15 cellular contexts compared by ENCODE assay signal in genomic region chr6:11069760-11070159, GRCh38. TPM values are rescaled to one million over a fixed set of nuclear protein-coding genes. Genes with fewer than 3 reads are reported as not detected.
"Had no signal": no experiment of that assay in that cellular context is flagged by ENCODE, and none has a peak within 500 bp of the region (broad histone marks: within the 10 kb centered on the region; RNA-seq: fewer than 3 reads in every experiment).

No MANE protein-coding gene starts in this region.

- DNase-seq: activated CD4-positive, alpha-beta T cell treated with anti-CD3 and anti-CD28 coated beads, Interleukin-2, amount 50 U/mL, for 48 hours; activated naive CD4-positive, alpha-beta T cell treated with anti-CD3 and anti-CD28 coated beads for 36 hours; activated naive CD8-positive, alpha-beta T cell treated with anti-CD3 and anti-CD28 coated beads, Interleukin-2, amount 50 U/mL, for 24 hours; aorta; cerebellar nuclear complex; effector memory CD4-positive, alpha-beta T cell; naive thymus-derived CD8-positive, alpha-beta T cell; stimulated activated CD4-positive, alpha-beta T cell treated with anti-CD3 and anti-CD28 coated beads, Interleukin-2, amount 100 ng/mL, for 48 hours; T-helper 9 cell; WERI-Rb-1 had no signal

- H3K36me3 ChIP-seq: neutrophil, WERI-Rb-1 had no signal

- H3K9me3 ChIP-seq: neutrophil had no signal

- H3K27ac ChIP-seq: epithelial cell of prostate, neutrophil, WERI-Rb-1 had no signal

- ATAC-seq: activated naive CD8-positive, alpha-beta T cell treated with anti-CD3 and anti-CD28 coated beads, Interleukin-2, amount 50 U/mL, for 24 hours; activated T-helper 17 cell treated with anti-CD3 and anti-CD28 coated beads, Interleukin-2, amount 50 U/mL, for 72 hours; naive thymus-derived CD8-positive, alpha-beta T cell; stimulated activated memory B cell treated with anti-CD40 and anti-IgM and Interleukin-4, amounts not matched to agents 10 μg/mL and 1 μg/mL and 100 μg/mL, for 72 hours had no signal

RNA-seq across cellular contexts. Expression of gene ELOVL2, which starts 25.7 kb away (rescaled TPM):
- total RNA-seq: activated naive CD4-positive, alpha-beta T cell treated with anti-CD3 and anti-CD28 coated beads for 36 hours; activated T-helper 17 cell treated with anti-CD3 and anti-CD28 coated beads, Interleukin-2, amount 50 U/mL, for 72 hours; naive thymus-derived CD8-positive, alpha-beta T cell had no signal
- polyA plus RNA-seq: aorta; naive thymus-derived CD8-positive, alpha-beta T cell had no signal

RNA-seq across cellular contexts. Expression of gene ERVFRD-1, which starts 41.8 kb away (rescaled TPM):
- total RNA-seq: activated naive CD4-positive, alpha-beta T cell treated with anti-CD3 and anti-CD28 coated beads for 36 hours; naive thymus-derived CD8-positive, alpha-beta T cell; skeletal muscle tissue had no signal
- polyA plus RNA-seq: aorta had no signal
